In the genomic region with DNA sequence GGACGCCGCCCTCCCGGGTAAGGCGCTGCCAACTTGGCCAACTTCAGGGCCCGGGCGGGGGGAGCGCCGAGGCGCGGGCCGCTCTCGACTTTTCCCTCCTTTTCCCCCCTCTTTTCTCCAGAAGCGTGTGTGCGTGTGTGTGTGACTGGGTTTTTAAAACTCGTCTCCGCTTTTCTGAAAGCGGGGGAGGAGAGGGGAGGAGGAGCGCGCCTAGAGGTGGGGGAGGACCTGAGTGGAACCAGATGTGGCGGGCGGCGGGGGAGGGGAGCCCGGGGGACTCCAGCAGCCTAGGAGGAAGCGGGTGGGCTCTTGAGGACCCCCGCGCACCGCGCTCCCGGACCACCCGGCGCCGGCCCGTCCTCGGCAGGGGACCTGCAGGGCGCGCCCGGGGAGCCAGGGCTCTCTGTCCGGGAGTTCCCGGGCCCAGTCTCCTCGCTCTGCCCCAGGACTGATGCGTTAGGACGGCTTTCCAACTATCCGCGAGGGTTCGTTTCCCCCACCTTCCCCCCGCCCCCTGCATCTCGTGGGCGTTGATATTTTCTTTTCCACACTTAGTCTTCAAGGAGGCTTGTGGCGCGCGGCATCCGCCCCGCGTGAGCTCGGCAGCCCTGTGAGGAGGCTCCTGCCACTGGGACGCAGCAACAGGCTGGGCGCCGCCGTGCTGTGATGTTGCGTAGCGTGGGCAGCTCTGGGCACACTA, we compare ENCODE assay signal across 1 cellular context.
TF ChIP-seq lines count a peak whose summit lies in the region.

No MANE protein-coding gene starts in this region.

TF ChIP-seq in HEK293, 187 proteins besides CTCF, POLR2A, EP300 and RAD21 (continued from another document):
- TF ChIP-seq, protein P1, sequence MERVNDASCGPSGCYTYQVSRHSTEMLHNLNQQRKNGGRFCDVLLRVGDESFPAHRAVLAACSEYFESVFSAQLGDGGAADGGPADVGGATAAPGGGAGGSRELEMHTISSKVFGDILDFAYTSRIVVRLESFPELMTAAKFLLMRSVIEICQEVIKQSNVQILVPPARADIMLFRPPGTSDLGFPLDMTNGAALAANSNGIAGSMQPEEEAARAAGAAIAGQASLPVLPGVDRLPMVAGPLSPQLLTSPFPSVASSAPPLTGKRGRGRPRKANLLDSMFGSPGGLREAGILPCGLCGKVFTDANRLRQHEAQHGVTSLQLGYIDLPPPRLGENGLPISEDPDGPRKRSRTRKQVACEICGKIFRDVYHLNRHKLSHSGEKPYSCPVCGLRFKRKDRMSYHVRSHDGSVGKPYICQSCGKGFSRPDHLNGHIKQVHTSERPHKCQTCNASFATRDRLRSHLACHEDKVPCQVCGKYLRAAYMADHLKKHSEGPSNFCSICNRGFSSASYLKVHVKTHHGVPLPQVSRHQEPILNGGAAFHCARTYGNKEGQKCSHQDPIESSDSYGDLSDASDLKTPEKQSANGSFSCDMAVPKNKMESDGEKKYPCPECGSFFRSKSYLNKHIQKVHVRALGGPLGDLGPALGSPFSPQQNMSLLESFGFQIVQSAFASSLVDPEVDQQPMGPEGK (tag by site-specific recombination; IDR thresholded peaks at IDR 0.05) = peak; percentile 18; the same call in 1 of the 2 replicates
- TF ChIP-seq HOXC10 (CRISPR knock-in tag; IDR thresholded peaks at IDR 0.05) (no peak), IKZF3 (tag by site-specific recombination; IDR thresholded peaks at IDR 0.05) (no peak), ZNF621 (tag by site-specific recombination; IDR thresholded peaks at IDR 0.05) (no peak), ZNF660 (tag by site-specific recombination; IDR thresholded peaks at IDR 0.05) (peak; percentile 74; the same call in 1 of the 2 replicates), ZBTB20 (tag by site-specific recombination; IDR thresholded peaks at IDR 0.05) (peak; percentile 83), ZBTB8A (tag by site-specific recombination; IDR thresholded peaks at IDR 0.05) (no peak), ZNF248 (tag by site-specific recombination; IDR thresholded peaks at IDR 0.05) (no peak), ZSCAN16 (tag by site-specific recombination; IDR thresholded peaks at IDR 0.05) (no peak), MEIS1 (CRISPR knock-in tag; IDR thresholded peaks at IDR 0.05; ENCODE audit: borderline replicate concordance) (no peak), ZNF501 (tag by site-specific recombination; IDR thresholded peaks at IDR 0.05) (no peak), FEZF1 (tag by site-specific recombination; IDR thresholded peaks at IDR 0.05) (no peak), ZFP37 (tag by site-specific recombination; IDR thresholded peaks at IDR 0.05) (no peak), WT1 (tag by site-specific recombination; IDR thresholded peaks at IDR 0.05) (no peak), ZNF274 (IDR thresholded peaks at IDR 0.05; ENCODE audit: low read length) (no peak), ZNF274 (tag by site-specific recombination; IDR thresholded peaks at IDR 0.05; ENCODE audit: borderline replicate concordance) (no peak), SETDB1 (IDR thresholded peaks at IDR 0.05; ENCODE audit: insufficient read length, low read length) (no peak), ZNF223 (tag by site-specific recombination; IDR thresholded peaks at IDR 0.05) (peak; percentile 31; the same call in 1 of the 2 replicates), ZNF701 (tag by site-specific recombination; IDR thresholded peaks at IDR 0.05) (no peak), SALL2 (tag by site-specific recombination; IDR thresholded peaks at IDR 0.05; ENCODE audit: borderline replicate concordance) (no peak), ZNF433 (tag by site-specific recombination; IDR thresholded peaks at IDR 0.05; ENCODE audit: low read depth) (no peak), ZFHX2 (tag by site-specific recombination; conservative IDR thresholded peaks at IDR 0.05) (peak; percentile 82)
- TF ChIP-seq, protein P2, sequence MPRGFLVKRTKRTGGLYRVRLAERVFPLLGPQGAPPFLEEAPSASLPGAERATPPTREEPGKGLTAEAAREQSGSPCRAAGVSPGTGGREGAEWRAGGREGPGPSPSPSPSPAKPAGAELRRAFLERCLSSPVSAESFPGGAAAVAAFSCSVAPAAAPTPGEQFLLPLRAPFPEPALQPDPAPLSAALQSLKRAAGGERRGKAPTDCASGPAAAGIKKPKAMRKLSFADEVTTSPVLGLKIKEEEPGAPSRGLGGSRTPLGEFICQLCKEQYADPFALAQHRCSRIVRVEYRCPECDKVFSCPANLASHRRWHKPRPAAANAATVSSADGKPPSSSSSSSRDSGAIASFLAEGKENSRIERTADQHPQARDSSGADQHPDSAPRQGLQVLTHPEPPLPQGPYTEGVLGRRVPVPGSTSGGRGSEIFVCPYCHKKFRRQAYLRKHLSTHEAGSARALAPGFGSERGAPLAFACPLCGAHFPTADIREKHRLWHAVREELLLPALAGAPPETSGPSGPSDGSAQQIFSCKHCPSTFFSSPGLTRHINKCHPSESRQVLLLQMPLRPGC (tag by site-specific recombination; IDR thresholded peaks at IDR 0.05) = no peak
- TF ChIP-seq, protein P3, sequence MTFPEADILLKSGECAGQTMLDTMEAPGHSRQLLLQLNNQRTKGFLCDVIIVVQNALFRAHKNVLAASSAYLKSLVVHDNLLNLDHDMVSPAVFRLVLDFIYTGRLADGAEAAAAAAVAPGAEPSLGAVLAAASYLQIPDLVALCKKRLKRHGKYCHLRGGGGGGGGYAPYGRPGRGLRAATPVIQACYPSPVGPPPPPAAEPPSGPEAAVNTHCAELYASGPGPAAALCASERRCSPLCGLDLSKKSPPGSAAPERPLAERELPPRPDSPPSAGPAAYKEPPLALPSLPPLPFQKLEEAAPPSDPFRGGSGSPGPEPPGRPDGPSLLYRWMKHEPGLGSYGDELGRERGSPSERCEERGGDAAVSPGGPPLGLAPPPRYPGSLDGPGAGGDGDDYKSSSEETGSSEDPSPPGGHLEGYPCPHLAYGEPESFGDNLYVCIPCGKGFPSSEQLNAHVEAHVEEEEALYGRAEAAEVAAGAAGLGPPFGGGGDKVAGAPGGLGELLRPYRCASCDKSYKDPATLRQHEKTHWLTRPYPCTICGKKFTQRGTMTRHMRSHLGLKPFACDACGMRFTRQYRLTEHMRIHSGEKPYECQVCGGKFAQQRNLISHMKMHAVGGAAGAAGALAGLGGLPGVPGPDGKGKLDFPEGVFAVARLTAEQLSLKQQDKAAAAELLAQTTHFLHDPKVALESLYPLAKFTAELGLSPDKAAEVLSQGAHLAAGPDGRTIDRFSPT (tag by site-specific recombination; IDR thresholded peaks at IDR 0.05) = 0 out of 2 replicates have a peak, but pooled peaks have one; percentile 14
- TF ChIP-seq, protein P4, sequence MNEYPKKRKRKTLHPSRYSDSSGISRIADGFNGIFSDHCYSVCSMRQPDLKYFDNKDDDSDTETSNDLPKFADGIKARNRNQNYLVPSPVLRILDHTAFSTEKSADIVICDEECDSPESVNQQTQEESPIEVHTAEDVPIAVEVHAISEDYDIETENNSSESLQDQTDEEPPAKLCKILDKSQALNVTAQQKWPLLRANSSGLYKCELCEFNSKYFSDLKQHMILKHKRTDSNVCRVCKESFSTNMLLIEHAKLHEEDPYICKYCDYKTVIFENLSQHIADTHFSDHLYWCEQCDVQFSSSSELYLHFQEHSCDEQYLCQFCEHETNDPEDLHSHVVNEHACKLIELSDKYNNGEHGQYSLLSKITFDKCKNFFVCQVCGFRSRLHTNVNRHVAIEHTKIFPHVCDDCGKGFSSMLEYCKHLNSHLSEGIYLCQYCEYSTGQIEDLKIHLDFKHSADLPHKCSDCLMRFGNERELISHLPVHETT (tag by site-specific recombination; IDR thresholded peaks at IDR 0.05) = no peak
- TF ChIP-seq, protein P5, sequence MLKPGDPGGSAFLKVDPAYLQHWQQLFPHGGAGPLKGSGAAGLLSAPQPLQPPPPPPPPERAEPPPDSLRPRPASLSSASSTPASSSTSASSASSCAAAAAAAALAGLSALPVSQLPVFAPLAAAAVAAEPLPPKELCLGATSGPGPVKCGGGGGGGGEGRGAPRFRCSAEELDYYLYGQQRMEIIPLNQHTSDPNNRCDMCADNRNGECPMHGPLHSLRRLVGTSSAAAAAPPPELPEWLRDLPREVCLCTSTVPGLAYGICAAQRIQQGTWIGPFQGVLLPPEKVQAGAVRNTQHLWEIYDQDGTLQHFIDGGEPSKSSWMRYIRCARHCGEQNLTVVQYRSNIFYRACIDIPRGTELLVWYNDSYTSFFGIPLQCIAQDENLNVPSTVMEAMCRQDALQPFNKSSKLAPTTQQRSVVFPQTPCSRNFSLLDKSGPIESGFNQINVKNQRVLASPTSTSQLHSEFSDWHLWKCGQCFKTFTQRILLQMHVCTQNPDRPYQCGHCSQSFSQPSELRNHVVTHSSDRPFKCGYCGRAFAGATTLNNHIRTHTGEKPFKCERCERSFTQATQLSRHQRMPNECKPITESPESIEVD (tag by site-specific recombination; IDR thresholded peaks at IDR 0.05) = no peak
- TF ChIP-seq, protein P6, sequence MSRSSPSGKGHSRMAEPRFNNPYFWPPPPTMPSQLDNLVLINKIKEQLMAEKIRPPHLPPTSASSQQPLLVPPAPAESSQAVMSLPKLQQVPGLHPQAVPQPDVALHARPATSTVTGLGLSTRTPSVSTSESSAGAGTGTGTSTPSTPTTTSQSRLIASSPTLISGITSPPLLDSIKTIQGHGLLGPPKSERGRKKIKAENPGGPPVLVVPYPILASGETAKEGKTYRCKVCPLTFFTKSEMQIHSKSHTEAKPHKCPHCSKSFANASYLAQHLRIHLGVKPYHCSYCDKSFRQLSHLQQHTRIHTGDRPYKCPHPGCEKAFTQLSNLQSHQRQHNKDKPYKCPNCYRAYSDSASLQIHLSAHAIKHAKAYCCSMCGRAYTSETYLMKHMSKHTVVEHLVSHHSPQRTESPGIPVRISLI (tag by site-specific recombination; IDR thresholded peaks at IDR 0.05) = no peak
- TF ChIP-seq, protein P7, sequence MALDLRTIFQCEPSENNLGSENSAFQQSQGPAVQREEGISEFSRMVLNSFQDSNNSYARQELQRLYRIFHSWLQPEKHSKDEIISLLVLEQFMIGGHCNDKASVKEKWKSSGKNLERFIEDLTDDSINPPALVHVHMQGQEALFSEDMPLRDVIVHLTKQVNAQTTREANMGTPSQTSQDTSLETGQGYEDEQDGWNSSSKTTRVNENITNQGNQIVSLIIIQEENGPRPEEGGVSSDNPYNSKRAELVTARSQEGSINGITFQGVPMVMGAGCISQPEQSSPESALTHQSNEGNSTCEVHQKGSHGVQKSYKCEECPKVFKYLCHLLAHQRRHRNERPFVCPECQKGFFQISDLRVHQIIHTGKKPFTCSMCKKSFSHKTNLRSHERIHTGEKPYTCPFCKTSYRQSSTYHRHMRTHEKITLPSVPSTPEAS (tag by site-specific recombination; IDR thresholded peaks at IDR 0.05) = no peak
- TF ChIP-seq, protein P8, sequence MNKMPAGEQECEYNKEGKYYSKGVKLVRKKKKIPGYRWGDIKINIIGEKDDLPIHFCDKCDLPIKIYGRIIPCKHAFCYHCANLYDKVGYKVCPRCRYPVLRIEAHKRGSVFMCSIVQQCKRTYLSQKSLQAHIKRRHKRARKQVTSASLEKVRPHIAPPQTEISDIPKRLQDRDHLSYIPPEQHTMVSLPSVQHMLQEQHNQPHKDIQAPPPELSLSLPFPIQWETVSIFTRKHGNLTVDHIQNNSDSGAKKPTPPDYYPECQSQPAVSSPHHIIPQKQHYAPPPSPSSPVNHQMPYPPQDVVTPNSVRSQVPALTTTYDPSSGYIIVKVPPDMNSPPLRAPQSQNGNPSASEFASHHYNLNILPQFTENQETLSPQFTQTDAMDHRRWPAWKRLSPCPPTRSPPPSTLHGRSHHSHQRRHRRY (tag by site-specific recombination; IDR thresholded peaks at IDR 0.05) = no peak
- TF ChIP-seq, protein P9, sequence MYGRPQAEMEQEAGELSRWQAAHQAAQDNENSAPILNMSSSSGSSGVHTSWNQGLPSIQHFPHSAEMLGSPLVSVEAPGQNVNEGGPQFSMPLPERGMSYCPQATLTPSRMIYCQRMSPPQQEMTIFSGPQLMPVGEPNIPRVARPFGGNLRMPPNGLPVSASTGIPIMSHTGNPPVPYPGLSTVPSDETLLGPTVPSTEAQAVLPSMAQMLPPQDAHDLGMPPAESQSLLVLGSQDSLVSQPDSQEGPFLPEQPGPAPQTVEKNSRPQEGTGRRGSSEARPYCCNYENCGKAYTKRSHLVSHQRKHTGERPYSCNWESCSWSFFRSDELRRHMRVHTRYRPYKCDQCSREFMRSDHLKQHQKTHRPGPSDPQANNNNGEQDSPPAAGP (tag by site-specific recombination; IDR thresholded peaks at IDR 0.05) = no peak
- TF ChIP-seq, protein P10, sequence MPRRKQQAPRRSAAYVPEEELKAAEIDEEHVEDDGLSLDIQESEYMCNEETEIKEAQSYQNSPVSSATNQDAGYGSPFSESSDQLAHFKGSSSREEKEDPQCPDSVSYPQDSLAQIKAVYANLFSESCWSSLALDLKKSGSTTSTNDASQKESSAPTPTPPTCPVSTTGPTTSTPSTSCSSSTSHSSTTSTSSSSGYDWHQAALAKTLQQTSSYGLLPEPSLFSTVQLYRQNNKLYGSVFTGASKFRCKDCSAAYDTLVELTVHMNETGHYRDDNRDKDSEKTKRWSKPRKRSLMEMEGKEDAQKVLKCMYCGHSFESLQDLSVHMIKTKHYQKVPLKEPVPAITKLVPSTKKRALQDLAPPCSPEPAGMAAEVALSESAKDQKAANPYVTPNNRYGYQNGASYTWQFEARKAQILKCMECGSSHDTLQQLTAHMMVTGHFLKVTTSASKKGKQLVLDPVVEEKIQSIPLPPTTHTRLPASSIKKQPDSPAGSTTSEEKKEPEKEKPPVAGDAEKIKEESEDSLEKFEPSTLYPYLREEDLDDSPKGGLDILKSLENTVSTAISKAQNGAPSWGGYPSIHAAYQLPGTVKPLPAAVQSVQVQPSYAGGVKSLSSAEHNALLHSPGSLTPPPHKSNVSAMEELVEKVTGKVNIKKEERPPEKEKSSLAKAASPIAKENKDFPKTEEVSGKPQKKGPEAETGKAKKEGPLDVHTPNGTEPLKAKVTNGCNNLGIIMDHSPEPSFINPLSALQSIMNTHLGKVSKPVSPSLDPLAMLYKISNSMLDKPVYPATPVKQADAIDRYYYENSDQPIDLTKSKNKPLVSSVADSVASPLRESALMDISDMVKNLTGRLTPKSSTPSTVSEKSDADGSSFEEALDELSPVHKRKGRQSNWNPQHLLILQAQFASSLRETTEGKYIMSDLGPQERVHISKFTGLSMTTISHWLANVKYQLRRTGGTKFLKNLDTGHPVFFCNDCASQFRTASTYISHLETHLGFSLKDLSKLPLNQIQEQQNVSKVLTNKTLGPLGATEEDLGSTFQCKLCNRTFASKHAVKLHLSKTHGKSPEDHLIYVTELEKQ (tag by site-specific recombination; IDR thresholded peaks at IDR 0.05; ENCODE audit: borderline replicate concordance) = no peak
